ENCODE assay signal across 1 cellular context in genomic region chr1:47333922-47334764, GRCh38.
TF ChIP-seq lines count a peak whose summit lies in the region.

No MANE protein-coding gene starts in this region.

TF ChIP-seq in A549, 52 proteins besides CTCF, POLR2A, EP300 and RAD21 (continued from another document):
- TF ChIP-seq ZNF302 (CRISPR knock-in tag; IDR thresholded peaks at IDR 0.05) = no peak
TF ChIP-seq in A549: peak in this region for 4.
